ENCODE assay signal across 9 cellular contexts in genomic region chr6:389622-390021, GRCh38. TPM values are rescaled to one million over a fixed set of nuclear protein-coding genes. Genes with fewer than 3 reads are reported as not detected.
DNase-seq lines count a peak whose midpoint lies in the region; ATAC-seq and TF ChIP-seq lines count a peak whose summit lies in the region.
"Had no signal": no experiment of that assay in that cellular context is flagged by ENCODE, and none has a peak within 500 bp of the region (broad histone marks: within the 10 kb centered on the region; RNA-seq: fewer than 3 reads in every experiment).

No MANE protein-coding gene starts in this region.

- H3K9me3 Mint-ChIP-seq in activated CD4-positive, alpha-beta T cell treated with anti-CD3 and anti-CD28 coated beads, Interleukin-2, amount 10 ng/mL, durations not matched to agents 7 days and 5 days = no peaks in the 10 kb centered on the region
- no peaks in the 10 kb centered on the region for H3K9me3 Mint-ChIP-seq in type B pancreatic cell

- ATAC-seq in GM21786 (IDR thresholded peaks at IDR 0.05; ENCODE audit: unreplicated experiment) (peak; percentile 43), Panc1 (no peak)

- POLR2A ChIA-PET in activated CD4-positive, alpha-beta T cell treated with anti-CD3 and anti-CD28 coated beads, Interleukin-2, amount 10 ng/mL, durations not matched to agents 7 days and 5 days (lab: Charles Lee) = interaction anchor here (0.7 to 1.4 kb wide), 2 partner anchors 14 to 303 kb away, joined by 3 to 4 read pairs; partner anchors contain the start of gene EXOC2
- POLR2A ChIA-PET in Panc1 (lab: Charles Lee) = no interaction called here

- no peaks in the 10 kb centered on the region for H3K4me1 ChIP-seq in Panc1 (ENCODE audit: control insufficient read depth, insufficient read depth, low read length)

- no peak overlapping the region for H3K27ac ChIP-seq in Panc1 (ENCODE audit: low read length)

- H3K9me3 ChIP-seq in Panc1 (ENCODE audit: control insufficient read depth, insufficient read depth, low read depth, low read length) = no peaks in the 10 kb centered on the region

- CTCF ChIA-PET in activated CD4-positive, alpha-beta T cell treated with anti-CD3 and anti-CD28 coated beads, Interleukin-2, amount 10 ng/mL, durations not matched to agents 7 days and 5 days (lab: Charles Lee) = interaction anchor here (0.8 to 2.3 kb wide), 9 partner anchors 10 to 201 kb away, joined by 3 to 11 read pairs (median 3); no protein-coding TSS in a partner anchor
- CTCF ChIA-PET in Panc1 (lab: Charles Lee) = no interaction called here

- BruUV-seq in Panc1 (replicated peaks; lab: Mats Ljungman, UMichigan) = no TSS peak

- intact Hi-C loops in Panc1 (cut with micrococcal nuclease; ENCODE audit: unreplicated experiment) = no loop called here

- peak overlapping the region; percentile 95 for H3K27ac Mint-ChIP-seq in activated CD4-positive, alpha-beta T cell treated with anti-CD3 and anti-CD28 coated beads, Interleukin-2, amount 10 ng/mL, durations not matched to agents 7 days and 5 days
- H3K27ac Mint-ChIP-seq in type B pancreatic cell = no peak overlapping the region

- peaks cover 35% of the 10 kb centered on the region for H3K4me1 Mint-ChIP-seq in activated CD4-positive, alpha-beta T cell treated with anti-CD3 and anti-CD28 coated beads, Interleukin-2, amount 10 ng/mL, durations not matched to agents 7 days and 5 days
- H3K4me1 Mint-ChIP-seq in type B pancreatic cell (ENCODE audit: unreplicated experiment) = peaks cover 5% of the 10 kb centered on the region

- H3K4me3 Mint-ChIP-seq in activated CD4-positive, alpha-beta T cell treated with anti-CD3 and anti-CD28 coated beads, Interleukin-2, amount 10 ng/mL, durations not matched to agents 7 days and 5 days = peak overlapping the region; percentile 79
- no peak overlapping the region for H3K4me3 Mint-ChIP-seq in type B pancreatic cell

- in situ Hi-C loops in Panc1 (cut with HindIII; ENCODE audit: low pct_unique_long_range_greater_than_20kb, low sequenced_read_pairs) = no loop called here

- no peak; the same call in 1 of the 2 replicates for TF ChIP-seq CTCF in Panc1 (IDR thresholded peaks at IDR 0.05)
- no peak for TF ChIP-seq CTCF in type B pancreatic cell (conservative IDR thresholded peaks at IDR 0.05)

- H3K4me3 ChIP-seq in Panc1 (ENCODE audit: low read depth in 2 of 2, low read length in 2 of 2) = no peak overlapping the region

- H3K36me3 Mint-ChIP-seq in activated CD4-positive, alpha-beta T cell treated with anti-CD3 and anti-CD28 coated beads, Interleukin-2, amount 10 ng/mL, durations not matched to agents 7 days and 5 days (ENCODE audit: low read depth) = peaks cover 18% of the 10 kb centered on the region
- H3K36me3 Mint-ChIP-seq in type B pancreatic cell = no peaks in the 10 kb centered on the region

- no peaks in the 10 kb centered on the region for H3K27me3 Mint-ChIP-seq in activated CD4-positive, alpha-beta T cell treated with anti-CD3 and anti-CD28 coated beads, Interleukin-2, amount 10 ng/mL, durations not matched to agents 7 days and 5 days
- H3K27me3 Mint-ChIP-seq in type B pancreatic cell = peaks cover 94% of the 10 kb centered on the region

- H3K36me3 ChIP-seq in Panc1 (ENCODE audit: control insufficient read depth, insufficient read depth, low read length) = no peaks in the 10 kb centered on the region

- peak; percentile 71 for DNase-seq in activated CD4-positive, alpha-beta T cell treated with anti-CD3 and anti-CD28 coated beads, Interleukin-2, amount 10 ng/mL, durations not matched to agents 7 days and 5 days
- DNase-seq in activated CD4-positive, alpha-beta T cell treated with anti-CD3 and anti-CD28 coated beads, Interleukin-2, amount 50 U/mL, for 1 hour = no peak
- DNase-seq in Panc1 (ENCODE audit: low read depth, low spot score) (peak; percentile 15), NCI-H2029 (lab: John Stamatoyannopoulos, UW) (no peak), Ammon's horn (ENCODE audit: low spot score) (no peak), type B pancreatic cell (ENCODE audit: extremely low spot score, unreplicated experiment) (no peak)
- DNase-seq in stimulated activated CD8-positive, alpha-beta memory T cell treated with anti-CD3 and anti-CD28 coated beads, Interleukin-4, amount 100 ng/mL, for 48 hours = peak; percentile 29

- no peaks in the 10 kb centered on the region; the same call in 1 of the 2 replicates for H3K27me3 ChIP-seq in Panc1 (ENCODE audit: control insufficient read depth, insufficient read depth, low read length)

RNA-seq across cellular contexts. Expression of gene IRF4, which starts 1.9 kb away (rescaled TPM):
- total RNA-seq in activated CD4-positive, alpha-beta T cell treated with anti-CD3 and anti-CD28 coated beads, Interleukin-2, amount 10 ng/mL, durations not matched to agents 7 days and 5 days = 100 to 1,000 TPM; 111 to 126 TPM
- total RNA-seq in Panc1 (2021; ENCODE audit: unreplicated experiment) = 0.72 TPM
- not detected for polyA plus RNA-seq in Panc1 (2012; ENCODE audit: insufficient read length)
- 1.7 TPM in 1 of 2 replicates, not detected in the other for total RNA-seq in type B pancreatic cell (ENCODE audit: low replicate concordance)
- polyA plus RNA-seq: AG04450 had no signal

Comparison
In these comparisons a context has a peak if more than half of its experiments do, and no peak if none do; other contexts are left out.
1. DNase-seq: peak in activated CD4-positive, alpha-beta T cell treated with anti-CD3 and anti-CD28 coated beads, Interleukin-2, amount 10 ng/mL, durations not matched to agents 7 days and 5 days (single experiment), Panc1 (single experiment) and stimulated activated CD8-positive, alpha-beta memory T cell treated with anti-CD3 and anti-CD28 coated beads, Interleukin-4, amount 100 ng/mL, for 48 hours (single experiment); none in activated CD4-positive, alpha-beta T cell treated with anti-CD3 and anti-CD28 coated beads, Interleukin-2, amount 50 U/mL, for 1 hour (single experiment), NCI-H2029 (single experiment), Ammon's horn (single experiment) and type B pancreatic cell (single experiment).
2. RNA of gene IRF4, which starts 1.9 kb away (total RNA-seq): 111 to 126 TPM in activated CD4-positive, alpha-beta T cell treated with anti-CD3 and anti-CD28 coated beads, Interleukin-2, amount 10 ng/mL, durations not matched to agents 7 days and 5 days; 1.7 TPM in type B pancreatic cell and 0.72 TPM in Panc1 (single experiment); every median in the first group is over 10 times any median in the second.